ENCODE assay signal across 23 cellular contexts in the genomic region with DNA sequence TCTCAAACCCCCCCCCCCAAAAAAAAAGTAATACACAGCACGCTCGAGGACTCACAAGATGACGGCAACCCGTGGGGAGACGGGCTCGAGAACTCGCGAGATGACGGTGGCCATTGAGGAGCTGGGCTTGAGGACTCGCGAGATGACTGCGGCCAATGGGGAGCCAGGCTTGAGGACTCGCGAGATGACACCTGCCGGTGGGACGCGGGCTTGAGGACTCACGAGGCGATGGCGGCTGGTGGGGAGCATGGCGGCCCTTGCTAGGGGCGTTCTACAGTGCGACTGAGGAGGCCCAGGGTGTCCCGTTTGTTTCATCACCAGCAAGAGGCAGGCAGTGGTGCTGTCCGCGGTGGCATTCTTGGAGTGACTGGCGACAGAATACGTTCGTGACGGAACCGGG.
A peak's percentile ranks its signal among the peaks of the same experiment; 100 is the strongest.
DNase-seq lines count a peak whose midpoint lies in the region; ATAC-seq, FAIRE-seq and TF ChIP-seq lines count a peak whose summit lies in the region.
"Had no signal": no experiment of that assay in that cellular context is flagged by ENCODE, and none has a peak within 500 bp of the region (broad histone marks: within the 10 kb centered on the region; RNA-seq: fewer than 3 reads in every experiment).

No MANE protein-coding gene starts in this region.

- no peaks in the 10 kb centered on the region for H3K9me1 ChIP-seq in K562 (ENCODE audit: control insufficient read depth, insufficient read depth, low read length)

- no peak overlapping the region for H2BK120ac ChIP-seq in trophoblast cell (ENCODE audit: insufficient read depth, low read length, poor library complexity)

- H3K4me1 Mint-ChIP-seq in HFFc6 (ENCODE audit: low read depth): no peaks in the 10 kb centered on the region
- H3K4me1 Mint-ChIP-seq: B cell; CD4-positive, CD25-positive, alpha-beta regulatory T cell; GM23338; H9 had no signal

- H3K9ac ChIP-seq in K562 (ENCODE audit: insufficient read depth in 1 of 2, low read depth in 2 of 2, low read length in 2 of 2) (peak overlapping the region in 1 of 2 experiments; percentile 25; a peak in 1 of 4 replicates), trophoblast cell (ENCODE audit: low read length) (no peak overlapping the region)
- H3K9ac ChIP-seq: BLaER1 had no signal

- TF ChIP-seq EP300 in K562 (IDR thresholded peaks at IDR 0.05; ENCODE audit: low read length): no peak

- H3K79me2 ChIP-seq in K562 (ENCODE audit: control insufficient read depth, insufficient read depth, low read length) (no peaks in the 10 kb centered on the region; the same call in 2 of the 3 replicates), osteoblast (ENCODE audit: insufficient read depth, low read length) (no peaks in the 10 kb centered on the region), trophoblast cell (ENCODE audit: control insufficient read depth, insufficient read depth, low read length, poor library complexity) (no peaks in the 10 kb centered on the region)

- H2BK12ac ChIP-seq in trophoblast cell (ENCODE audit: low read length): no peak overlapping the region

- no peak overlapping the region for H3K4me3 ChIP-seq in right cardiac atrium (ENCODE audit: low read length)
- H3K4me3 ChIP-seq in K562: 0 out of 2 replicates have a peak overlapping the region, but pooled peaks have one; percentile 13
- no peak overlapping the region for H3K4me3 ChIP-seq in osteoblast (ENCODE audit: insufficient read depth, low read length)
- no peak overlapping the region for H3K4me3 ChIP-seq in trophoblast cell (ENCODE audit: low read depth, low read length)
- H3K4me3 ChIP-seq: BLaER1, GM12878, GM23338 had no signal

- no peak overlapping the region for H3K14ac ChIP-seq in trophoblast cell (ENCODE audit: low read length)

- POLR2A ChIA-PET in K562 (lab: Yijun Ruan, JAX): no interaction called here

- no peak overlapping the region for H2AK5ac ChIP-seq in trophoblast cell (ENCODE audit: low read length)

- no peak overlapping the region for H3K4me3 Mint-ChIP-seq in HFFc6
- H3K4me3 Mint-ChIP-seq: B cell; CD4-positive, CD25-positive, alpha-beta regulatory T cell; CD8-positive, alpha-beta T cell; GM23338; H9 had no signal

- no peaks in the 10 kb centered on the region for H3K4me1 ChIP-seq in right cardiac atrium (ENCODE audit: control insufficient read depth, insufficient read depth, low read length)
- no peaks in the 10 kb centered on the region for H3K4me1 ChIP-seq in K562 (replicated peaks in 1 of 2; ENCODE audit: control insufficient read depth in 2 of 2, insufficient read depth in 2 of 2, low read length in 2 of 2)
- H3K4me1 ChIP-seq in osteoblast (ENCODE audit: insufficient read depth, low read length): no peaks in the 10 kb centered on the region
- H3K4me1 ChIP-seq in trophoblast cell (ENCODE audit: control insufficient read depth in 1 of 2, insufficient read depth in 2 of 2, low read length in 2 of 2): no peaks in the 10 kb centered on the region
- H3K4me1 ChIP-seq: BLaER1 had no signal

- no peak overlapping the region for H3K4ac ChIP-seq in trophoblast cell (ENCODE audit: low read depth, low read length)

- H4K20me1 ChIP-seq in K562 (replicated peaks; ENCODE audit: control insufficient read depth, insufficient read depth, low read length) (no peaks in the 10 kb centered on the region), osteoblast (ENCODE audit: insufficient read depth, low read length) (no peaks in the 10 kb centered on the region)
- H4K20me1 ChIP-seq: BLaER1 had no signal

- H3K27me3 Mint-ChIP-seq in HFFc6 (ENCODE audit: insufficient read depth): no peaks in the 10 kb centered on the region
- H3K27me3 Mint-ChIP-seq: B cell; CD4-positive, CD25-positive, alpha-beta regulatory T cell had no signal

- CTCF ChIA-PET in K562 (lab: Yijun Ruan, JAX; ENCODE audit: low intra/inter-chr PET ratio): no interaction called here

- H3K9me3 ChIP-seq in right cardiac atrium (ENCODE audit: control insufficient read depth, low read length) (no peaks in the 10 kb centered on the region), K562 (replicated peaks; ENCODE audit: control insufficient read depth, insufficient read depth, low read depth, low read length) (no peaks in the 10 kb centered on the region), osteoblast (ENCODE audit: low read depth, low read length) (no peaks in the 10 kb centered on the region), trophoblast cell (ENCODE audit: insufficient read depth, low read depth, low read length) (peaks cover 2% of the 10 kb centered on the region)
- H3K9me3 ChIP-seq: Caco-2 had no signal

- intact Hi-C loops in right cardiac atrium (cut with DNase I): no loop called here
- intact Hi-C loops in Right ventricle myocardium inferior (cut with DNase I): no loop called here
- intact Hi-C loops in K562 (cut with micrococcal nuclease): no loop called here

- DNase-seq in right cardiac atrium (peak in 2 of 3 donors; percentile 3 to 43), Right ventricle myocardium inferior (ENCODE audit: missing footprints) (no peak), K562 (ENCODE audit: extremely low read depth in 1 of 4, low spot score in 3 of 4) (peak in 3 of 4 experiments; percentile 3 to 67 (median 3)), osteoblast (ENCODE audit: insufficient read length, low spot score, missing footprints) (peak; percentile 39), HFFc6 (no peak), trophoblast cell (no peak)
- DNase-seq: Caco-2; CD4-positive, CD25-positive, alpha-beta regulatory T cell; CD8-positive, alpha-beta T cell; DMS153; DMS79; GF-D8; H9 had no signal

- H4K91ac ChIP-seq in trophoblast cell (ENCODE audit: low read depth, low read length): no peak overlapping the region

- H3K27ac Mint-ChIP-seq in HFFc6: no peak overlapping the region
- H3K27ac Mint-ChIP-seq: B cell; CD4-positive, CD25-positive, alpha-beta regulatory T cell; CD8-positive, alpha-beta T cell; GM23338; H9 had no signal

- no peak overlapping the region for H2AFZ ChIP-seq in K562 (ENCODE audit: low read depth, low read length)
- no peak overlapping the region for H2AFZ ChIP-seq in osteoblast (ENCODE audit: low read length)
- H2AFZ ChIP-seq in trophoblast cell (ENCODE audit: insufficient read depth, low read length, poor library complexity): no peak overlapping the region
- H2AFZ ChIP-seq: GM23338 had no signal

- no peaks in the 10 kb centered on the region for H3K36me3 Mint-ChIP-seq in HFFc6 (ENCODE audit: low read depth)
- H3K36me3 Mint-ChIP-seq: CD4-positive, CD25-positive, alpha-beta regulatory T cell; CD8-positive, alpha-beta T cell had no signal

- in situ Hi-C loops in K562 (cut with MboI): no loop called here

- H3K23ac ChIP-seq in trophoblast cell (ENCODE audit: low read length): no peak overlapping the region

- no peak for ATAC-seq in right cardiac atrium
- no peak for ATAC-seq in Right ventricle myocardium inferior
- ATAC-seq in K562: peak; percentile 43
- no peak for ATAC-seq in HG03571 (IDR thresholded peaks at IDR 0.05; ENCODE audit: unreplicated experiment)
- ATAC-seq: CD8-positive, alpha-beta T cell; GM12878; GM23338; HCT116 had no signal

- H3K9me3 Mint-ChIP-seq in HFFc6: 0 out of 2 replicates have a peak, but pooled peaks cover 8% of the 10 kb centered on the region

- H3K79me1 ChIP-seq in trophoblast cell (ENCODE audit: low read length): no peaks in the 10 kb centered on the region

- no peak for TF ChIP-seq CTCF in K562 (IDR thresholded peaks at IDR 0.05 in 2 of 3, conservative IDR thresholded peaks at IDR 0.05 in 1 of 3; ENCODE audit: insufficient read depth in 2 of 3, low read depth in 1 of 3, low read length in 3 of 3)
- TF ChIP-seq CTCF in osteoblast (IDR thresholded peaks at IDR 0.05; ENCODE audit: extremely low read depth, low read depth, low read length): no peak
- no peak for TF ChIP-seq CTCF in HFFc6 (IDR thresholded peaks at IDR 0.05)

- no peak overlapping the region for H3K27ac ChIP-seq in right cardiac atrium (ENCODE audit: low read length)
- H3K27ac ChIP-seq in K562 (ENCODE audit: extremely low read depth, low read depth, low read length): peak overlapping the region; percentile 61; the same call in 2 of the 3 replicates
- H3K27ac ChIP-seq in osteoblast (ENCODE audit: low read depth, low read length): no peak overlapping the region
- H3K27ac ChIP-seq in trophoblast cell (ENCODE audit: low read depth, low read length): no peak overlapping the region
- H3K27ac ChIP-seq: 22Rv1, BLaER1, C4-2B had no signal

- H4K12ac ChIP-seq in trophoblast cell (ENCODE audit: low read depth, low read length): no peak overlapping the region

- H3K36me3 ChIP-seq in K562 (ENCODE audit: control insufficient read depth, insufficient read depth, low read length) (no peaks in the 10 kb centered on the region), osteoblast (ENCODE audit: insufficient read depth, low read length) (no peaks in the 10 kb centered on the region), trophoblast cell (ENCODE audit: control insufficient read depth in 1 of 2, insufficient read depth in 2 of 2, low read length in 2 of 2) (no peaks in the 10 kb centered on the region)
- H3K36me3 ChIP-seq: BLaER1 had no signal

- no TSS peak for BruUV-seq in K562 (replicated peaks; lab: Mats Ljungman, UMichigan)

- no peak for TF ChIP-seq RAD21 in K562 (CRISPR knock-in tag; conservative IDR thresholded peaks at IDR 0.05 in 1 of 2, IDR thresholded peaks at IDR 0.05 in 1 of 2)

- peak overlapping the region; percentile 37; the same call in 1 of the 2 replicates for H3K4me2 ChIP-seq in K562 (ENCODE audit: insufficient read depth, low read length)
- no peak overlapping the region for H3K4me2 ChIP-seq in osteoblast (ENCODE audit: insufficient read depth, low read length)
- H3K4me2 ChIP-seq in trophoblast cell (ENCODE audit: low read length): no peak overlapping the region
- H3K4me2 ChIP-seq: BLaER1, GM23338 had no signal

- FAIRE-seq in K562 (lab: Jason Lieb, UNC): no peak
- FAIRE-seq: A204.1, GM12878, GM19239 had no signal

- H4K8ac ChIP-seq in trophoblast cell (ENCODE audit: low read depth, low read length): no peak overlapping the region

- 96% methylated on average over 30 of the region's 31 CpGs for WGBS in right cardiac atrium
- WGBS in K562 (ENCODE audit: insufficient coverage, low coverage, missing lambda C conversion rate): 0% methylated on average over 13 of the region's 31 CpGs
- no CpG with 5 or more reads among the region's 31 CpGs for WGBS in trophoblast cell (ENCODE audit: extremely low coverage, insufficient coverage, insufficient read length)

- no peak overlapping the region for H2BK5ac ChIP-seq in trophoblast cell (ENCODE audit: low read depth, low read length, poor library complexity)

- no peak for TF ChIP-seq POLR2A in K562 (conservative IDR thresholded peaks at IDR 0.05)

- no peak overlapping the region for H3K18ac ChIP-seq in trophoblast cell (ENCODE audit: low read length)

- no peaks in the 10 kb centered on the region for H3K27me3 ChIP-seq in right cardiac atrium (ENCODE audit: control insufficient read depth, insufficient read depth)
- H3K27me3 ChIP-seq in K562 (ENCODE audit: control insufficient read depth in 2 of 2, insufficient read depth in 2 of 2, low read length in 2 of 2): no peaks in the 10 kb centered on the region
- no peaks in the 10 kb centered on the region for H3K27me3 ChIP-seq in osteoblast (ENCODE audit: insufficient read depth, low read length)
- no peaks in the 10 kb centered on the region for H3K27me3 ChIP-seq in trophoblast cell (ENCODE audit: insufficient read depth, low read length)

TF ChIP-seq in K562, 482 proteins besides CTCF, POLR2A, EP300 and RAD21 (continues in another document):
- TF ChIP-seq PHF8 (IDR thresholded peaks at IDR 0.05; ENCODE audit: borderline replicate concordance, low read length): peak; percentile 31; the same call in 1 of the 2 replicates

Comparison
In these comparisons a context has a peak if more than half of its experiments do, and no peak if none do; other contexts are left out.
1. DNase-seq: peak in right cardiac atrium (2 of 3), K562 (3 of 4) and osteoblast (single experiment); none in Right ventricle myocardium inferior (single experiment), HFFc6 (single experiment) and trophoblast cell (0 of 2).